In the genomic region with DNA sequence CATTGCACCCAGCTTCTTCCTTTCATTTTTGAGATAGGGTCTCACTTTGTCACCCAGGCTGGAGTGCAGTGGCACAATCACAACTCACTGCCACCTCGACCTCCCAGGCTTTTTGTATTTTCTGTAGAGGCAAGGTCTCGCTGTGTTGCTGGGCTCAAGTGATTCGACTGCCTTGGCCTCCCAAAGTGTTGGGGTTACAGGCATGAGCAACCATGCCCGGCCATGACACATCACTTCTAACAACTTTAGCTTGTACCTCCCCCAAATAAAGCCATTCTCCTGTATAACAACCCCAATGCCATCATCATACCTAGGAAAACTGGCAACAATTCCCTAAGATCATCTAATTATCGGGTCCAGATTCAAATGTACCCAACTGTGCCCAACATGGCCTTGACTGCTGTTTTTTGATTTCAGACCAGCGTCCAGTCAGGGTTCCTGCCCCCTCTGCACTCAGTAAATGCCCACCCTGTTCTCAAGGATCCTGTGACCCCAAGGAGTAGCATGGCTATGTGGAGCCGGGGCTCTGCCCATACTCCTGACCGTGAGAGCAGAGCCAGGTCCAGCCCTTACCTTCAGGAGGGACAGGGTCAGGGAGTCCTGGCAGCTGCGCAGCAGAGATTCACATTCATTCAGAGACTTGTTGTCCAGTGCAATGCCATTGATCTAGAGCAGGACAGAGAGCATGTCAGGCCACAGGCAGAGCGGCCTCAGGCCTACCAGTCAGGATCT, we compare ENCODE assay signal across 25 cellular contexts.
DNase-seq lines count a peak whose midpoint lies in the region; ATAC-seq and TF ChIP-seq lines count a peak whose summit lies in the region.
"Had no signal": no experiment of that assay in that cellular context is flagged by ENCODE, and none has a peak within 500 bp of the region (broad histone marks: within the 10 kb centered on the region; RNA-seq: fewer than 3 reads in every experiment).

No MANE protein-coding gene starts in this region.

- no peaks in the 10 kb centered on the region for H3K9me3 Mint-ChIP-seq in MCF 10A (ENCODE audit: unreplicated experiment)
- H3K9me3 Mint-ChIP-seq in activated CD4-positive, alpha-beta T cell treated with anti-CD3 and anti-CD28 coated beads, Interleukin-2, amount 10 ng/mL, durations not matched to agents 7 days and 5 days: no peaks in the 10 kb centered on the region
- H3K9me3 Mint-ChIP-seq: CD8-positive, alpha-beta T cell; HFFc6 had no signal

- H3K27me3 ChIP-seq in breast epithelium (no peaks in the 10 kb centered on the region), osteoblast (ENCODE audit: insufficient read depth, low read length) (no peaks in the 10 kb centered on the region)
- H3K27me3 ChIP-seq in effector memory CD4-positive, alpha-beta T cell (replicated peaks; ENCODE audit: control insufficient read depth, insufficient read depth, low read length, poor library complexity, severe bottlenecking): no peaks in the 10 kb centered on the region

- peaks cover 9% of the 10 kb centered on the region for H3K36me3 ChIP-seq in breast epithelium
- peaks cover 28% of the 10 kb centered on the region for H3K36me3 ChIP-seq in osteoblast (ENCODE audit: insufficient read depth, low read length)
- H3K36me3 ChIP-seq in effector memory CD4-positive, alpha-beta T cell (ENCODE audit: control insufficient read depth, insufficient read depth, low read length): no peaks in the 10 kb centered on the region

- no peaks in the 10 kb centered on the region for H3K9me3 ChIP-seq in breast epithelium
- H3K9me3 ChIP-seq in osteoblast (ENCODE audit: low read depth, low read length): no peaks in the 10 kb centered on the region
- H3K9me3 ChIP-seq in effector memory CD4-positive, alpha-beta T cell (ENCODE audit: control insufficient read depth, low read length): no peaks in the 10 kb centered on the region
- H3K9me3 ChIP-seq: SK-N-SH had no signal

- no peaks in the 10 kb centered on the region for H3K4me1 ChIP-seq in breast epithelium
- no peaks in the 10 kb centered on the region for H3K4me1 ChIP-seq in osteoblast (ENCODE audit: insufficient read depth, low read length)
- H3K4me1 ChIP-seq in effector memory CD4-positive, alpha-beta T cell (ENCODE audit: control insufficient read depth, insufficient read depth, low read length, poor library complexity, severe bottlenecking): no peaks in the 10 kb centered on the region

- CTCF ChIA-PET in MCF 10A (lab: Yijun Ruan, JAX): interaction anchor here (0.6 kb wide), 1 partner anchor 650 kb away, joined by 4 read pairs; no protein-coding TSS in a partner anchor
- CTCF ChIA-PET in activated CD4-positive, alpha-beta T cell treated with anti-CD3 and anti-CD28 coated beads, Interleukin-2, amount 10 ng/mL, durations not matched to agents 7 days and 5 days (lab: Charles Lee): interaction anchor here (0.7 kb wide), 1 partner anchor 130 kb away, joined by 3 read pairs; no protein-coding TSS in a partner anchor

- H3K4me1 Mint-ChIP-seq in MCF 10A (ENCODE audit: insufficient read depth, unreplicated experiment): no peaks in the 10 kb centered on the region
- peaks cover 7% of the 10 kb centered on the region for H3K4me1 Mint-ChIP-seq in activated CD4-positive, alpha-beta T cell treated with anti-CD3 and anti-CD28 coated beads, Interleukin-2, amount 10 ng/mL, durations not matched to agents 7 days and 5 days

- no peak overlapping the region for H3K4me3 Mint-ChIP-seq in MCF 10A (ENCODE audit: unreplicated experiment)
- no peak overlapping the region for H3K4me3 Mint-ChIP-seq in activated CD4-positive, alpha-beta T cell treated with anti-CD3 and anti-CD28 coated beads, Interleukin-2, amount 10 ng/mL, durations not matched to agents 7 days and 5 days
- H3K4me3 Mint-ChIP-seq: CD8-positive, alpha-beta T cell; HFFc6 had no signal

- H3K4me3 ChIP-seq in breast epithelium (no peak overlapping the region), osteoblast (ENCODE audit: insufficient read depth, low read length) (no peak overlapping the region)
- H3K4me3 ChIP-seq in effector memory CD4-positive, alpha-beta T cell (ENCODE audit: insufficient read depth, low read depth, low read length, poor library complexity, severe bottlenecking): no peak overlapping the region
- H3K4me3 ChIP-seq: K562, PC-9 had no signal

- H2AFZ ChIP-seq in osteoblast (ENCODE audit: low read length): no peak overlapping the region
- H2AFZ ChIP-seq: PC-9 had no signal

- peak overlapping the region; percentile 74 for H3K27ac Mint-ChIP-seq in MCF 10A (ENCODE audit: low read depth, unreplicated experiment)
- no peak overlapping the region for H3K27ac Mint-ChIP-seq in activated CD4-positive, alpha-beta T cell treated with anti-CD3 and anti-CD28 coated beads, Interleukin-2, amount 10 ng/mL, durations not matched to agents 7 days and 5 days
- H3K27ac Mint-ChIP-seq: CD8-positive, alpha-beta T cell; HFFc6 had no signal

- H4K20me1 ChIP-seq in osteoblast (ENCODE audit: insufficient read depth, low read length): no peaks in the 10 kb centered on the region

- no peak for TF ChIP-seq POLR2A in breast epithelium (IDR thresholded peaks at IDR 0.05)

- no TSS peak for BruUV-seq in MCF 10A (replicated peaks; lab: Mats Ljungman, UMichigan)

- intact Hi-C loops in MCF 10A (cut with micrococcal nuclease) (no loop called here), breast epithelium (cut with DNase I; ENCODE audit: low total_unique reads) (no loop called here)

- no peak for DNase-seq in MCF 10A (ENCODE audit: unreplicated experiment)
- DNase-seq in breast epithelium (ENCODE audit: low spot score in 2 of 2): no peak
- DNase-seq in glomerular visceral epithelial cell (ENCODE audit: extremely low spot score): peak; percentile 76
- DNase-seq in osteoblast (ENCODE audit: insufficient read length, low spot score, missing footprints): peak; percentile 75
- no peak for DNase-seq in effector memory CD4-positive, alpha-beta T cell
- DNase-seq in activated CD4-positive, alpha-beta T cell treated with anti-CD3 and anti-CD28 coated beads, Interleukin-2, amount 10 ng/mL, durations not matched to agents 7 days and 5 days: no peak
- DNase-seq: 8988T; AML-193; C1 segment of cervical spinal cord; Calu3; CD8-positive, alpha-beta T cell; H7; HFFc6; NCI-H1092; NCI-H1436; NCI-H187 treated with DMSO at 0.1 percent for 48 hours; NCI-H2107; NCI-H510A; NCI-H748 treated with DMSO at 0.1 percent for 48 hours; PC-9; SIG-M5; SK-N-SH had no signal

- POLR2A ChIA-PET in MCF 10A (lab: Yijun Ruan, JAX): interaction anchor here (1.7 kb wide), 1 partner anchor 12 kb away, joined by 3 read pairs; no protein-coding TSS in a partner anchor
- POLR2A ChIA-PET in activated CD4-positive, alpha-beta T cell treated with anti-CD3 and anti-CD28 coated beads, Interleukin-2, amount 10 ng/mL, durations not matched to agents 7 days and 5 days (lab: Charles Lee): no interaction called here

- no peaks in the 10 kb centered on the region for H3K79me2 ChIP-seq in osteoblast (ENCODE audit: insufficient read depth, low read length)

- ATAC-seq in GM19351 (IDR thresholded peaks at IDR 0.05; ENCODE audit: unreplicated experiment): no peak
- no peak for ATAC-seq in GM21825 (IDR thresholded peaks at IDR 0.05; ENCODE audit: unreplicated experiment)
- ATAC-seq: CD8-positive, alpha-beta T cell; K562 had no signal

- TF ChIP-seq CTCF in MCF 10A (IDR thresholded peaks at IDR 0.05; ENCODE audit: unreplicated experiment) (no peak), breast epithelium (IDR thresholded peaks at IDR 0.05) (no peak), osteoblast (IDR thresholded peaks at IDR 0.05; ENCODE audit: extremely low read depth, low read depth, low read length) (no peak)

- no peaks in the 10 kb centered on the region for H3K27me3 Mint-ChIP-seq in MCF 10A (ENCODE audit: insufficient read depth, unreplicated experiment)
- no peaks in the 10 kb centered on the region for H3K27me3 Mint-ChIP-seq in activated CD4-positive, alpha-beta T cell treated with anti-CD3 and anti-CD28 coated beads, Interleukin-2, amount 10 ng/mL, durations not matched to agents 7 days and 5 days

- H3K4me2 ChIP-seq in osteoblast (ENCODE audit: insufficient read depth, low read length): no peak overlapping the region
- H3K4me2 ChIP-seq: PC-9, SK-N-SH had no signal

- peaks cover 100% of the 10 kb centered on the region for H3K36me3 Mint-ChIP-seq in MCF 10A (ENCODE audit: insufficient read depth, unreplicated experiment)
- H3K36me3 Mint-ChIP-seq in activated CD4-positive, alpha-beta T cell treated with anti-CD3 and anti-CD28 coated beads, Interleukin-2, amount 10 ng/mL, durations not matched to agents 7 days and 5 days (ENCODE audit: low read depth): no peaks in the 10 kb centered on the region
- H3K36me3 Mint-ChIP-seq: CD8-positive, alpha-beta T cell had no signal

- no peak overlapping the region for H3K27ac ChIP-seq in breast epithelium
- H3K27ac ChIP-seq in osteoblast (ENCODE audit: low read depth, low read length): no peak overlapping the region
- no peak overlapping the region for H3K27ac ChIP-seq in effector memory CD4-positive, alpha-beta T cell (ENCODE audit: insufficient read depth, low read length, poor library complexity, severe bottlenecking)
- H3K27ac ChIP-seq: PC-9 had no signal

Comparison
In these comparisons a context has a peak if more than half of its experiments do, and no peak if none do; other contexts are left out.
1. DNase-seq: peak in glomerular visceral epithelial cell (single experiment) and osteoblast (single experiment); none in MCF 10A (single experiment), breast epithelium (0 of 2), effector memory CD4-positive, alpha-beta T cell (0 of 3) and activated CD4-positive, alpha-beta T cell treated with anti-CD3 and anti-CD28 coated beads, Interleukin-2, amount 10 ng/mL, durations not matched to agents 7 days and 5 days (single experiment).